ENCODE assay signal across 8 cellular contexts in genomic region chr12:68745904-68746571, GRCh38. TPM values are rescaled to one million over a fixed set of nuclear protein-coding genes. Genes with fewer than 3 reads are reported as not detected.
A peak's percentile ranks its signal among the peaks of the same experiment; 100 is the strongest.
DNase-seq lines count a peak whose midpoint lies in the region; ATAC-seq and TF ChIP-seq lines count a peak whose summit lies in the region.

Gene SLC35E3 (plus strand): TSS chr12:68746176. CDS start chr12:68746378, 202 bp downstream.

- TF ChIP-seq CTCF in CD14-positive monocyte (IDR thresholded peaks at IDR 0.05) (no peak), dorsolateral prefrontal cortex (IDR thresholded peaks at IDR 0.05 in 54 of 56, conservative IDR thresholded peaks at IDR 0.05 in 2 of 56; ENCODE audit: low read depth in 1 of 56, partially characterized antibody in 56 of 56) (peak in 31 of 56 donors; percentile 4 to 64 (median 28)), lower leg skin (IDR thresholded peaks at IDR 0.05) (no peak)

- H3K9me3 Mint-ChIP-seq in CD14-positive monocyte: no peaks in the 10 kb centered on the region

- DNase-seq in CD14-positive monocyte (ENCODE audit: low spot score) (peak; percentile 89), NCI-H748 treated with DMSO at 0.1 percent for 48 hours (lab: John Stamatoyannopoulos, UW) (peak; percentile 87), dorsolateral prefrontal cortex (peak; percentile 91 to 96 (median 95)), lower leg skin (ENCODE audit: low spot score in 2 of 2) (peak; percentile 91 to 99)
- DNase-seq in activated CD4-positive, alpha-beta T cell treated with anti-CD3 and anti-CD28 coated beads, Interleukin-2, amount 50 U/mL, for 48 hours: peak; percentile 90 to 94
- DNase-seq in stimulated activated CD4-positive, alpha-beta T cell treated with anti-CD3 and anti-CD28 coated beads, Interleukin-4, amount 100 ng/mL, for 4 hours: peak; percentile 87

- H3K36me3 Mint-ChIP-seq in CD14-positive monocyte: peaks cover 16 to 18% of the 10 kb centered on the region in 2 donors

- H3K4me3 ChIP-seq in dorsolateral prefrontal cortex (peak within 1 kb of the TSS; percentile 54 to 97 (median 85)), lower leg skin (ENCODE audit: low read depth, poor library complexity, severe bottlenecking) (peak within 1 kb of the TSS; percentile 54)

- H3K27ac ChIP-seq in dorsolateral prefrontal cortex: peak within 1 kb of the TSS; percentile 19 to 94 (median 86)

- no peaks in the 10 kb centered on the region for H3K27me3 Mint-ChIP-seq in CD14-positive monocyte (ENCODE audit: low read depth in 3 of 3)

- H3K27me3 ChIP-seq in dorsolateral prefrontal cortex: no peaks in the 10 kb centered on the region

- ATAC-seq in GM19395 (IDR thresholded peaks at IDR 0.05; ENCODE audit: unreplicated experiment) (peak; percentile 97), HG03558 (IDR thresholded peaks at IDR 0.05; ENCODE audit: extremely low read depth, unreplicated experiment) (peak; percentile 84)

- TF ChIP-seq POLR2A in lower leg skin (IDR thresholded peaks at IDR 0.05): no peak

- H3K4me1 Mint-ChIP-seq in CD14-positive monocyte: peaks cover 37% of the 10 kb centered on the region

- H3K4me3 Mint-ChIP-seq in CD14-positive monocyte: peak within 1 kb of the TSS; percentile 98 to 100

- intact Hi-C loops in CD14-positive monocyte (cut with micrococcal nuclease): loop anchor here in 1 of 2 donors (2.0 to 5.0 kb wide), 2 partner anchors 36 to 63 kb away; partner anchors contain the start of gene MDM2
- intact Hi-C loops in dorsolateral prefrontal cortex (cut with DNase I): loop anchor here (1.0 to 10.0 kb wide), 6 partner anchors 59 to 499 kb away; partner anchors contain the start of genes MDM2 (in 2 of the 2), NUP107 (in 2 of the 2) and RAP1B (in 2 of the 2)
- intact Hi-C loops in lower leg skin (cut with DNase I; ENCODE audit: low total_unique reads): no loop called here

- 0 to 1% methylated on average over 38 to 45 of the region's 52 CpGs for WGBS in lower leg skin, 2 donors

- peak within 1 kb of the TSS; percentile 86 to 95 (median 93) for H3K27ac Mint-ChIP-seq in CD14-positive monocyte

RNA-seq across cellular contexts. Expression of gene SLC35E3, which starts in this region (rescaled TPM):
- polyA plus RNA-seq in CD14-positive monocyte: 10 to 100 TPM; 10.9 to 12.4 TPM
- total RNA-seq in dorsolateral prefrontal cortex: 10 to 100 TPM; 11.5 to 32.1 (median 18.4) TPM
- 10 to 100 TPM in 1 of 4 donors, 1 to 10 TPM in 3; 4.5 to 13.9 (median 6.5) TPM for total RNA-seq in lower leg skin

Comparison
In these comparisons a context has a peak if more than half of its experiments do, and no peak if none do; other contexts are left out.
1. Peak in every context shown above with its lines: DNase-seq, ATAC-seq, H3K4me3 ChIP-seq and H3K27ac ChIP-seq.
2. CTCF ChIP-seq: peak in dorsolateral prefrontal cortex (31 of 56); none in CD14-positive monocyte (single experiment) and lower leg skin (0 of 3).